ENCODE assay signal across 23 cellular contexts in the genomic region with DNA sequence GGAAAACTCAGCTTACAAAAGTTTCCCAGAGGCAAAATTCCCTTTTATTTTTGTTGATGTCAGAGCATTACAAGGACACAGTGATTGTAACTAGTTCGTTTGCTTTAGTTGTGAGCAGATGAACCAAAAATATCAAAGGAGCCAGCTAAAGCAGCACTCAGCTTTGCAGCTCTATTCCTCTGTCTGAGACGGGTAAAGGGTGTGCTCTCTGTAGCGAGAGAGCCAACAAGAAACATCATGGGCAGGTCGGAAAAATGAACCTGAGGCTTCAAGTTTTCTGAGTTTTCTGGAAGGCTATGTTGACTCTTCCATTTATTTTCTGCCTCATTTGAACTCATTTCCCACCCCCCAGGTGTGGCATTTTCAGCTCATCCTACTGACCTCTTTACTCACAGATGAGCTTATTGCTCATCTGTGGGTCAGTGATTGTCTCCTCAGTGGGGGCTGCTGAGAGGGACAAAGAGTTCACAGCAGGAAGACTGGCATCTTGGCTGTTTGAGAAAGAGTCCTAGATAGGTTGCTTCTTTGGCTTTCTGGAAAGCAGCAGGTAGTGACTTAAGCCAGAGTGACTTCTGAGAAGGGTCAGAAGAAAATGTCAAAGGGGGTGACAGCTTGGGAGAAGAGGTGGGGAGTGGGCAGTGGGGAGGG.
"Had no signal": no experiment of that assay in that cellular context is flagged by ENCODE, and none has a peak within 500 bp of the region (broad histone marks: within the 10 kb centered on the region; RNA-seq: fewer than 3 reads in every experiment).

No MANE protein-coding gene starts in this region.

- H3K4me3 Mint-ChIP-seq: activated naive CD4-positive, alpha-beta T cell treated with anti-CD3 and anti-CD28 coated beads, Interleukin-2, amount 50 U/mL, for 24 hours; activated T-cell treated with anti-CD3 and anti-CD28 coated beads, Interleukin-2, amount 50 U/mL, for 72 hours; central memory CD8-positive, alpha-beta T cell; nephron had no signal

- H3K27me3 Mint-ChIP-seq: activated naive CD4-positive, alpha-beta T cell treated with anti-CD3 and anti-CD28 coated beads, Interleukin-2, amount 50 U/mL, for 24 hours had no signal

- ATAC-seq: activated T-cell treated with anti-CD3 and anti-CD28 coated beads, Interleukin-2, amount 50 U/mL, for 72 hours; esophagus mucosa; gastroesophageal sphincter; left lobe of liver had no signal

- H3K9me3 Mint-ChIP-seq: activated naive CD4-positive, alpha-beta T cell treated with anti-CD3 and anti-CD28 coated beads, Interleukin-2, amount 50 U/mL, for 24 hours; activated T-cell treated with anti-CD3 and anti-CD28 coated beads, Interleukin-2, amount 50 U/mL, for 72 hours; central memory CD8-positive, alpha-beta T cell; nephron had no signal

- H3K4me1 Mint-ChIP-seq: activated naive CD4-positive, alpha-beta T cell treated with anti-CD3 and anti-CD28 coated beads, Interleukin-2, amount 50 U/mL, for 24 hours; central memory CD8-positive, alpha-beta T cell; nephron had no signal

- H3K36me3 ChIP-seq: ascending aorta, gastroesophageal sphincter, heart left ventricle, tibial artery, WERI-Rb-1 had no signal

- DNase-seq: activated CD4-positive, alpha-beta T cell treated with anti-CD3 and anti-CD28 coated beads, Interleukin-2, amount 50 U/mL, for 4 hours; activated effector memory CD4-positive, alpha-beta T cell treated with anti-CD3 and anti-CD28 coated beads, Interleukin-2, amount 50 U/mL, for 16 hours; activated T-cell treated with anti-CD3 and anti-CD28 coated beads, Interleukin-2, amount 50 U/mL, for 72 hours; heart left ventricle; kidney; midbrain; occipital lobe; stimulated activated CD4-positive, alpha-beta T cell treated with anti-CD3 and anti-CD28 coated beads, Interleukin-12 subunit alpha, Interleukin-12 subunit beta, amount 100 ng/mL, for 4 hours; stimulated activated CD4-positive, alpha-beta T cell treated with anti-CD3 and anti-CD28 coated beads, Interleukin-1b, Interleukin-23, amount 100 ng/mL, for 48 hours; stimulated activated CD8-positive, alpha-beta memory T cell treated with anti-CD3 and anti-CD28 coated beads, Interleukin-4, amount 100 ng/mL, for 48 hours; stimulated activated naive CD4-positive, alpha-beta T cell treated with Interleukin-2 at 50 U/mL for 16 hours; substantia nigra; tibial artery; WERI-Rb-1 had no signal

- H3K27ac Mint-ChIP-seq: activated naive CD4-positive, alpha-beta T cell treated with anti-CD3 and anti-CD28 coated beads, Interleukin-2, amount 50 U/mL, for 24 hours; activated T-cell treated with anti-CD3 and anti-CD28 coated beads, Interleukin-2, amount 50 U/mL, for 72 hours; nephron had no signal

- H3K9me3 ChIP-seq: ascending aorta, gastroesophageal sphincter, heart left ventricle, tibial artery had no signal

- H3K4me3 ChIP-seq: ascending aorta, coronary artery, gastroesophageal sphincter, heart left ventricle, lung, tibial artery had no signal

- H3K27ac ChIP-seq: ascending aorta, coronary artery, gastroesophageal sphincter, heart left ventricle, tibial artery, WERI-Rb-1 had no signal

- H3K36me3 Mint-ChIP-seq: activated naive CD4-positive, alpha-beta T cell treated with anti-CD3 and anti-CD28 coated beads, Interleukin-2, amount 50 U/mL, for 24 hours had no signal

- H3K27me3 ChIP-seq: ascending aorta had no signal

- H3K4me1 ChIP-seq: ascending aorta, gastroesophageal sphincter, tibial artery had no signal
